In genomic region chr15:83671603-83672002, GRCh38 we compare ENCODE assay signal across 28 cellular contexts. TPM values are rescaled to one million over a fixed set of nuclear protein-coding genes. Genes with fewer than 3 reads are reported as not detected.
DNase-seq lines count a peak whose midpoint lies in the region; ATAC-seq, FAIRE-seq and TF ChIP-seq lines count a peak whose summit lies in the region.
"Had no signal": no experiment of that assay in that cellular context is flagged by ENCODE, and none has a peak within 500 bp of the region (broad histone marks: within the 10 kb centered on the region; RNA-seq: fewer than 3 reads in every experiment).

No MANE protein-coding gene starts in this region.

- no peak overlapping the region for H3K9ac ChIP-seq in neural progenitor cell
- H3K9ac ChIP-seq: BLaER1 had no signal

- H3K36me3 ChIP-seq in neural progenitor cell (no peaks in the 10 kb centered on the region), sigmoid colon (no peaks in the 10 kb centered on the region), left ventricle myocardium inferior (peaks cover 4% of the 10 kb centered on the region)
- H3K36me3 ChIP-seq: BE2C, BLaER1 had no signal

- H4K20me1 ChIP-seq in neural progenitor cell (ENCODE audit: low read depth): no peaks in the 10 kb centered on the region
- H4K20me1 ChIP-seq: BLaER1 had no signal

- H3K9me3 ChIP-seq in A549 (peaks cover 11% of the 10 kb centered on the region; the same call in 2 of the 3 replicates), neural progenitor cell (ENCODE audit: low read depth) (no peaks in the 10 kb centered on the region), sigmoid colon (no peaks in the 10 kb centered on the region), left ventricle myocardium inferior (replicated peaks) (peaks cover 33% of the 10 kb centered on the region)
- H3K9me3 ChIP-seq: BE2C, BLaER1 had no signal

- H3K4me2 ChIP-seq in A549 (no peak overlapping the region), neural progenitor cell (peak overlapping the region; percentile 57)
- H3K4me2 ChIP-seq: BLaER1 had no signal

- intact Hi-C loops in sigmoid colon (cut with DNase I) (no loop called here), left ventricle myocardium inferior (cut with micrococcal nuclease) (no loop called here), dorsolateral prefrontal cortex (cut with DNase I) (no loop called here)

- H3K4me3 Mint-ChIP-seq in neural progenitor cell: no peak overlapping the region
- H3K4me3 Mint-ChIP-seq: CD14-positive monocyte; CD4-positive, alpha-beta memory T cell; CD4-positive, CD25-positive, alpha-beta regulatory T cell; CD8-positive, alpha-beta memory T cell had no signal

- no peaks in the 10 kb centered on the region for H3K27me3 Mint-ChIP-seq in neural progenitor cell (ENCODE audit: insufficient read depth, low read depth)
- H3K27me3 Mint-ChIP-seq: CD4-positive, alpha-beta memory T cell; CD4-positive, CD25-positive, alpha-beta regulatory T cell had no signal

- TF ChIP-seq RAD21 in A549 (conservative IDR thresholded peaks at IDR 0.05 in 1 of 2, IDR thresholded peaks at IDR 0.05 in 1 of 2): no peak

- no peaks in the 10 kb centered on the region for H3K9me3 Mint-ChIP-seq in neural progenitor cell

- no peaks in the 10 kb centered on the region for H3K79me2 ChIP-seq in neural progenitor cell (ENCODE audit: low read depth)

- ATAC-seq in A549 (no peak), left lobe of liver (peak; percentile 19)

- no peak for TF ChIP-seq CTCF in A549 (IDR thresholded peaks at IDR 0.05)
- TF ChIP-seq CTCF in neural progenitor cell (IDR thresholded peaks at IDR 0.05): no peak
- no peak for TF ChIP-seq CTCF in sigmoid colon (IDR thresholded peaks at IDR 0.05)
- no peak for TF ChIP-seq CTCF in left ventricle myocardium inferior (IDR thresholded peaks at IDR 0.05; ENCODE audit: borderline replicate concordance)
- no peak for TF ChIP-seq CTCF in dorsolateral prefrontal cortex (IDR thresholded peaks at IDR 0.05 in 54 of 56, conservative IDR thresholded peaks at IDR 0.05 in 2 of 56; ENCODE audit: low read depth in 1 of 56, partially characterized antibody in 56 of 56)

- POLR2A ChIA-PET in A549 (lab: Yijun Ruan, JAX): no interaction called here

- H3K4me1 Mint-ChIP-seq in neural progenitor cell: no peaks in the 10 kb centered on the region
- H3K4me1 Mint-ChIP-seq: CD14-positive monocyte; CD4-positive, alpha-beta memory T cell; CD4-positive, CD25-positive, alpha-beta regulatory T cell; CD8-positive, alpha-beta memory T cell had no signal

- no peaks in the 10 kb centered on the region for H3K36me3 Mint-ChIP-seq in neural progenitor cell
- H3K36me3 Mint-ChIP-seq: CD14-positive monocyte; CD4-positive, alpha-beta memory T cell; CD4-positive, CD25-positive, alpha-beta regulatory T cell; CD8-positive, alpha-beta memory T cell had no signal

- H3F3A ChIP-seq in neural progenitor cell (ENCODE audit: low read depth): no peaks in the 10 kb centered on the region

- WGBS in A549 (ENCODE audit: missing lambda C conversion rate): 7% methylated on average over 2 of the region's 2 CpGs
- WGBS in sigmoid colon, 2 donors: 63 to 77% methylated on average over 2 of the region's 2 CpGs

- DNase-seq in A549 (ENCODE audit: low read depth in 1 of 2, low spot score in 1 of 2) (no peak), left lobe of liver (ENCODE audit: low spot score) (no peak), neural progenitor cell (ENCODE audit: low spot score) (peak; percentile 34), sigmoid colon (no peak), left ventricle myocardium inferior (no peak), iPS-NIHi7 (ENCODE audit: extremely low spot score) (no peak), dorsolateral prefrontal cortex (no peak)
- DNase-seq: ACHN; BE2C; C1 segment of cervical spinal cord; CD4-positive, alpha-beta memory T cell; CD4-positive, CD25-positive, alpha-beta regulatory T cell; CD8-positive, alpha-beta memory T cell; COR-L47; DMS 273 treated with DMSO at 0.1 percent for 48 hours; DMS153; DMS53; DMS79; DND-41; EL; GF-D8 had no signal

- H3K27ac ChIP-seq in A549 (no peak overlapping the region), neural progenitor cell (no peak overlapping the region), sigmoid colon (peak overlapping the region in 3 of 4 donors; percentile 62 to 74 (median 63)), left ventricle myocardium inferior (replicated peaks) (no peak overlapping the region), dorsolateral prefrontal cortex (peak overlapping the region in 1 of 59 donors; percentile 42)
- H3K27ac ChIP-seq: 22Rv1, BLaER1 had no signal

- CTCF ChIA-PET in A549 (lab: Yijun Ruan, JAX): interaction anchor here (1.0 to 1.6 kb wide), 3 partner anchors 15 to 75 kb away, joined by 3 to 5 read pairs (median 3); no protein-coding TSS in a partner anchor

- H3K27me3 ChIP-seq in neural progenitor cell: no peaks in the 10 kb centered on the region
- no peaks in the 10 kb centered on the region for H3K27me3 ChIP-seq in sigmoid colon
- no peaks in the 10 kb centered on the region for H3K27me3 ChIP-seq in left ventricle myocardium inferior (ENCODE audit: low read depth)
- H3K27me3 ChIP-seq in dorsolateral prefrontal cortex: no peaks in the 10 kb centered on the region
- H3K27me3 ChIP-seq: BE2C, BLaER1 had no signal

- H3K4me1 ChIP-seq in A549 (no peaks in the 10 kb centered on the region), neural progenitor cell (peaks cover 19% of the 10 kb centered on the region), sigmoid colon (peaks cover 0 to 36% (median 20%) of the 10 kb centered on the region in 4 donors), left ventricle myocardium inferior (peaks cover 20% of the 10 kb centered on the region)
- H3K4me1 ChIP-seq: BE2C, BLaER1 had no signal

- TF ChIP-seq POLR2A in A549 (IDR thresholded peaks at IDR 0.05; ENCODE audit: low read length) (no peak), sigmoid colon (IDR thresholded peaks at IDR 0.05) (no peak)

- TF ChIP-seq EP300 in A549 (IDR thresholded peaks at IDR 0.05) (no peak), sigmoid colon (IDR thresholded peaks at IDR 0.05) (no peak)

- no peak overlapping the region for H3K4me3 ChIP-seq in A549
- no peak overlapping the region for H3K4me3 ChIP-seq in neural progenitor cell
- no peak overlapping the region for H3K4me3 ChIP-seq in sigmoid colon
- no peak overlapping the region for H3K4me3 ChIP-seq in left ventricle myocardium inferior
- H3K4me3 ChIP-seq in dorsolateral prefrontal cortex: no peak overlapping the region
- H3K4me3 ChIP-seq: BLaER1 had no signal

- FAIRE-seq in A549 (lab: Jason Lieb, UNC): peak; percentile 13
- FAIRE-seq: G401.6, GM12891, GM19239 had no signal

- no peak overlapping the region for H3K27ac Mint-ChIP-seq in neural progenitor cell
- H3K27ac Mint-ChIP-seq: CD4-positive, alpha-beta memory T cell; CD8-positive, alpha-beta memory T cell had no signal

- H2AFZ ChIP-seq in neural progenitor cell (replicated peaks): no peak overlapping the region

TF ChIP-seq in A549, 52 proteins besides CTCF, POLR2A, EP300 and RAD21 (continues in another document):
- no peak for TF ChIP-seq HOXA7 (CRISPR knock-in tag; IDR thresholded peaks at IDR 0.05)
- no peak for TF ChIP-seq ZNF302 (CRISPR knock-in tag; IDR thresholded peaks at IDR 0.05)
- no peak for TF ChIP-seq SMC3 (IDR thresholded peaks at IDR 0.05)
- no peak for TF ChIP-seq JUNB (IDR thresholded peaks at IDR 0.05)
- TF ChIP-seq MAX (IDR thresholded peaks at IDR 0.05): no peak
- no peak for TF ChIP-seq ZFP36 (IDR thresholded peaks at IDR 0.05; ENCODE audit: borderline replicate concordance, partially characterized antibody)
- TF ChIP-seq HDAC2 (IDR thresholded peaks at IDR 0.05): no peak
- TF ChIP-seq RNF2 (IDR thresholded peaks at IDR 0.05; ENCODE audit: borderline replicate concordance, low read depth): no peak
- TF ChIP-seq, protein P1, sequence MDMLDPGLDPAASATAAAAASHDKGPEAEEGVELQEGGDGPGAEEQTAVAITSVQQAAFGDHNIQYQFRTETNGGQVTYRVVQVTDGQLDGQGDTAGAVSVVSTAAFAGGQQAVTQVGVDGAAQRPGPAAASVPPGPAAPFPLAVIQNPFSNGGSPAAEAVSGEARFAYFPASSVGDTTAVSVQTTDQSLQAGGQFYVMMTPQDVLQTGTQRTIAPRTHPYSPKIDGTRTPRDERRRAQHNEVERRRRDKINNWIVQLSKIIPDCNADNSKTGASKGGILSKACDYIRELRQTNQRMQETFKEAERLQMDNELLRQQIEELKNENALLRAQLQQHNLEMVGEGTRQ (IDR thresholded peaks at IDR 0.05): no peak
- TF ChIP-seq MAZ (IDR thresholded peaks at IDR 0.05; ENCODE audit: borderline replicate concordance, low read depth, low read length): no peak
- TF ChIP-seq CHD4 (IDR thresholded peaks at IDR 0.05; ENCODE audit: borderline replicate concordance): no peak
- TF ChIP-seq, protein P2, sequence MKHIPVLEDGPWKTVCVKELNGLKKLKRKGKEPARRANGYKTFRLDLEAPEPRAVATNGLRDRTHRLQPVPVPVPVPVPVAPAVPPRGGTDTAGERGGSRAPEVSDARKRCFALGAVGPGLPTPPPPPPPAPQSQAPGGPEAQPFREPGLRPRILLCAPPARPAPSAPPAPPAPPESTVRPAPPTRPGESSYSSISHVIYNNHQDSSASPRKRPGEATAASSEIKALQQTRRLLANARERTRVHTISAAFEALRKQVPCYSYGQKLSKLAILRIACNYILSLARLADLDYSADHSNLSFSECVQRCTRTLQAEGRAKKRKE (CRISPR knock-in tag; IDR thresholded peaks at IDR 0.05; ENCODE audit: low read depth): no peak
- TF ChIP-seq RARB (CRISPR knock-in tag; IDR thresholded peaks at IDR 0.05): no peak

RNA-seq across cellular contexts. Expression of gene ADAMTSL3, which starts 17.7 kb away (rescaled TPM):
- 0.25 and 0.52 TPM in 2 replicates for polyA plus RNA-seq in A549 (2011; rRNA removed)
- polyA plus RNA-seq in A549 (2012; cell fraction: cytosol; rRNA removed): 0.03 and 0.12 TPM in 2 replicates
- polyA plus RNA-seq in A549 (2012; cell fraction: nucleus; rRNA removed): 0.04 and 0.12 TPM in 2 replicates
- 0.22 to 0.58 TPM (median 0.51 TPM) in 3 replicates for polyA plus RNA-seq in A549 (2017; fragmentation: RNase III; extraction: RNeasy Plus Mini Kit Qiagen cat#74134 plus additional on column Dnase treatment)
- polyA minus RNA-seq in A549 (2011; rRNA and poly(A)+ RNA removed): 0.34 and 0.83 TPM in 2 replicates
- 17.8 TPM for total RNA-seq in left lobe of liver
- 0.41 and 1.5 TPM in 2 replicates for total RNA-seq in neural progenitor cell (ENCODE audit: low replicate concordance)
- total RNA-seq in sigmoid colon: 10 to 100 TPM; 29.2 to 40.7 (median 37.6) TPM
- 1 to 10 TPM in 1 of 3 donors, under 1 TPM in 1, not detected in 1; 0.60 to 2.4 TPM for polyA plus RNA-seq in sigmoid colon
- total RNA-seq in left ventricle myocardium inferior: 11.9 TPM
- total RNA-seq in dorsolateral prefrontal cortex: 10 to 100 TPM in 94 of 120 experiments, 1 to 10 TPM in 26; 4.8 to 31.9 (median 12.7) TPM
- total RNA-seq: A172; CD4-positive, alpha-beta memory T cell; CD4-positive, CD25-positive, alpha-beta regulatory T cell; CD8-positive, alpha-beta memory T cell had no signal
- polyA plus RNA-seq: CD14-positive monocyte; CD4-positive, alpha-beta memory T cell; CD4-positive, CD25-positive, alpha-beta regulatory T cell; CD8-positive, alpha-beta memory T cell had no signal

Comparison
In these comparisons a context has a peak if more than half of its experiments do, and no peak if none do; other contexts are left out.
1. H3K27ac ChIP-seq: peak in sigmoid colon (3 of 4); none in A549 (0 of 2), neural progenitor cell (single experiment) and left ventricle myocardium inferior (single experiment).